Comparison of ENCODE assay signal across 7 cellular contexts in genomic region chr14:51860164-51860835, GRCh38. TPM values are rescaled to one million over a fixed set of nuclear protein-coding genes. Genes with fewer than 3 reads are reported as not detected.
DNase-seq lines count a peak whose midpoint lies in the region; ATAC-seq, FAIRE-seq and TF ChIP-seq lines count a peak whose summit lies in the region.

Gene GNG2, plus strand, starts transcription at chr14:51860612. Its CDS starts 90,067 bp downstream, at chr14:51950679.

- H3K27me3 ChIP-seq in keratinocyte (ENCODE audit: control insufficient read depth, extremely low read depth, insufficient read depth, low read length), result peaks cover 5% of the 10 kb centered on the region

- no peaks in the 10 kb centered on the region for H3K9me1 ChIP-seq in keratinocyte (ENCODE audit: control insufficient read depth, extremely low read depth, insufficient read depth, low read length)

- H2AFZ ChIP-seq in keratinocyte (ENCODE audit: control insufficient read depth, low read length), result peak within 1 kb of the TSS; percentile 83

- H3K36me3 ChIP-seq in keratinocyte (ENCODE audit: control insufficient read depth in 2 of 2, extremely low read depth in 1 of 2, insufficient read depth in 2 of 2, low read length in 2 of 2), result no peaks in the 10 kb centered on the region

- peak within 1 kb of the TSS in 2 of 3 experiments; percentile 55 to 64 for H3K4me3 ChIP-seq in keratinocyte (ENCODE audit: control insufficient read depth in 2 of 3, extremely low read depth in 1 of 3, insufficient read depth in 2 of 3, low read depth in 1 of 3, low read length in 3 of 3)

- no peaks in the 10 kb centered on the region for H4K20me1 ChIP-seq in keratinocyte (ENCODE audit: control insufficient read depth, extremely low read depth, insufficient read depth, low read length)

- H3K4me1 ChIP-seq in keratinocyte (ENCODE audit: control insufficient read depth, extremely low read depth, insufficient read depth, low read length), result peaks cover 9% of the 10 kb centered on the region

- peak; percentile 85 for DNase-seq in NCI-H2227 (lab: John Stamatoyannopoulos, UW; ENCODE audit: unreplicated experiment)
- peak; percentile 18 to 72 (median 49) for DNase-seq in activated CD4-positive, CD25-positive, alpha-beta regulatory T cell (lab: John Stamatoyannopoulos, UW)
- DNase-seq in central memory CD4-positive, alpha-beta T cell, result peak; percentile 86
- no peak for DNase-seq in keratinocyte (ENCODE audit: low read depth, low spot score)
- DNase-seq in stimulated activated CD4-positive, alpha-beta T cell treated with anti-CD3 and anti-CD28 coated beads, Interleukin-12 subunit alpha, Interleukin-12 subunit beta, amount 100 ng/mL, for 48 hours (ENCODE audit: low read depth in 2 of 3, low spot score in 1 of 3), result peak; percentile 68 to 76 (median 69)

- H3K79me2 ChIP-seq in keratinocyte (ENCODE audit: control insufficient read depth, insufficient read depth, low read length), result no peaks in the 10 kb centered on the region

- dilution Hi-C loops in keratinocyte (cut with MboI; ENCODE audit: extremely low pct_ligation_motif_present, low sequenced_read_pairs), result no loop called here

- no peaks in the 10 kb centered on the region for H3K9me3 ChIP-seq in keratinocyte (ENCODE audit: control insufficient read depth, low read depth, low read length)

- peak; percentile 29 for FAIRE-seq in keratinocyte (lab: Jason Lieb, UNC)

- peak within 1 kb of the TSS; percentile 18 for H3K9ac ChIP-seq in keratinocyte (ENCODE audit: control insufficient read depth, extremely low read depth, insufficient read depth, low read length)

- ATAC-seq in GM18858 (IDR thresholded peaks at IDR 0.05; ENCODE audit: unreplicated experiment), result peak; percentile 84
- peak; percentile 65 for ATAC-seq in HG03060 (IDR thresholded peaks at IDR 0.05; ENCODE audit: low read depth, unreplicated experiment)

- H3K4me2 ChIP-seq in keratinocyte (ENCODE audit: control insufficient read depth, extremely low read depth, insufficient read depth, low read depth, low read length), result peak within 1 kb of the TSS; percentile 96

- TF ChIP-seq CTCF in keratinocyte (optimal IDR thresholded peaks at IDR 0.05 in 1 of 3, IDR thresholded peaks at IDR 0.05 in 1 of 3, conservative IDR thresholded peaks at IDR 0.05 in 1 of 3; ENCODE audit: extremely low read depth in 1 of 3, insufficient read depth in 2 of 3, low read length in 3 of 3), result no peak

- no peak within 1 kb of the TSS for H3K27ac ChIP-seq in keratinocyte (ENCODE audit: control insufficient read depth, insufficient read depth, low read length)

RNA-seq across cellular contexts. Expression of gene GNG2, which starts in this region (rescaled TPM):
- 0.21 to 0.39 TPM (median 0.28 TPM) in 3 replicates for polyA plus RNA-seq in keratinocyte
- not detected for polyA plus RNA-seq in keratinocyte (2011; ENCODE audit: low read depth)
- 0.35 and 0.40 TPM in 2 replicates for polyA plus RNA-seq in keratinocyte (2011; cell fraction: cytosol; rRNA removed)
- 0.45 TPM in 1 of 2 replicates, not detected in the other for polyA plus RNA-seq in keratinocyte (2011; cell fraction: nucleus; rRNA removed)
- 0.30 TPM in 1 of 2 replicates, not detected in the other for polyA plus RNA-seq in keratinocyte (2012; ENCODE audit: low replicate concordance)
- 0.86 TPM in 1 of 3 replicates, not detected in the others for polyA minus RNA-seq in keratinocyte
- polyA minus RNA-seq in keratinocyte (2011; cell fraction: cytosol; rRNA and poly(A)+ RNA removed), result not detected
- polyA minus RNA-seq in keratinocyte (2011; cell fraction: nucleus; rRNA and poly(A)+ RNA removed), result 0.70 TPM in 1 of 2 replicates, not detected in the other
